21 cellular contexts compared by ENCODE assay signal in genomic region chr18:79935098-79935480, GRCh38. TPM values are rescaled to one million over a fixed set of nuclear protein-coding genes. Genes with fewer than 3 reads are reported as not detected.
DNase-seq lines count a peak whose midpoint lies in the region; ATAC-seq, FAIRE-seq and TF ChIP-seq lines count a peak whose summit lies in the region.
"Had no signal": no experiment of that assay in that cellular context is flagged by ENCODE, and none has a peak within 500 bp of the region (broad histone marks: within the 10 kb centered on the region; RNA-seq: fewer than 3 reads in every experiment).

No MANE protein-coding gene starts in this region.

- peaks cover 0 to 24% of the 10 kb centered on the region in 2 donors for H3K4me1 ChIP-seq in right atrium auricular region
- H3K4me1 ChIP-seq in mucosa of rectum (ENCODE audit: control insufficient read depth in 2 of 2, insufficient read depth in 2 of 2, low read length in 2 of 2), result peaks cover 18 to 37% of the 10 kb centered on the region in 2 donors
- no peaks in the 10 kb centered on the region for H3K4me1 ChIP-seq in MM.1S (ENCODE audit: low read length)
- H3K4me1 ChIP-seq: uterus had no signal

- H3K36me3 ChIP-seq in right atrium auricular region (peaks cover 14% of the 10 kb centered on the region), mucosa of rectum (ENCODE audit: control insufficient read depth in 2 of 2, insufficient read depth in 2 of 2, low read length in 2 of 2) (peaks cover 7 to 32% of the 10 kb centered on the region in 2 donors), MM.1S (replicated peaks; ENCODE audit: insufficient read depth, low read length) (no peaks in the 10 kb centered on the region; the same call in 1 of the 2 replicates)
- H3K36me3 ChIP-seq: adrenal gland, uterus had no signal

- ATAC-seq in Right ventricle myocardium superior (ENCODE audit: poor library complexity), result no peak
- ATAC-seq in GM21825 (IDR thresholded peaks at IDR 0.05; ENCODE audit: unreplicated experiment), result no peak

- H3K9ac ChIP-seq in mucosa of rectum (ENCODE audit: low read depth in 1 of 2, low read length in 2 of 2) (peak overlapping the region in 1 of 2 donors; percentile 49), MM.1S (ENCODE audit: low read length) (no peak overlapping the region)

- H3K27me3 Mint-ChIP-seq in dendritic cell treated with granulocyte-macrophage colony-stimulating factor and Interleukin-4, amounts not matched to agents 40 ng/mL and 50 ng/mL, for 4 days, result no peaks in the 10 kb centered on the region
- peaks cover 5% of the 10 kb centered on the region for H3K27me3 Mint-ChIP-seq in HFFc6 (ENCODE audit: insufficient read depth)

- peaks cover 75% of the 10 kb centered on the region for H3K4me1 Mint-ChIP-seq in dendritic cell treated with granulocyte-macrophage colony-stimulating factor and Interleukin-4, amounts not matched to agents 40 ng/mL and 50 ng/mL, for 4 days (ENCODE audit: low read depth)
- peaks cover 16% of the 10 kb centered on the region; the same call in 1 of the 2 replicates for H3K4me1 Mint-ChIP-seq in HFFc6 (ENCODE audit: low read depth)

- peaks cover 92% of the 10 kb centered on the region for H3K36me3 Mint-ChIP-seq in dendritic cell treated with granulocyte-macrophage colony-stimulating factor and Interleukin-4, amounts not matched to agents 40 ng/mL and 50 ng/mL, for 4 days (ENCODE audit: low read depth)
- H3K36me3 Mint-ChIP-seq in HFFc6 (ENCODE audit: low read depth), result peaks cover 83% of the 10 kb centered on the region

- H3K9me3 ChIP-seq in right atrium auricular region (peaks cover 0 to 32% of the 10 kb centered on the region in 2 donors), mucosa of rectum (ENCODE audit: control insufficient read depth in 2 of 2, low read length in 2 of 2) (peaks cover 0 to 4% of the 10 kb centered on the region in 2 donors), MM.1S (replicated peaks; ENCODE audit: insufficient read depth, low read length) (no peaks in the 10 kb centered on the region)

- H2AFZ ChIP-seq in MM.1S (ENCODE audit: low read length), result no peak overlapping the region

- intact Hi-C loops in Right ventricle myocardium superior (cut with DNase I), result no loop called here
- intact Hi-C loops in dendritic cell treated with granulocyte-macrophage colony-stimulating factor and Interleukin-4, amounts not matched to agents 40 ng/mL and 50 ng/mL, for 4 days (cut with micrococcal nuclease), result loop anchor here (2.0 to 10.0 kb wide), 2 partner anchors 16 to 50 kb away; partner anchors contain the start of genes SLC66A2 and TXNL4A

- no peaks in the 10 kb centered on the region for H3K9me2 ChIP-seq in MM.1S (replicated peaks; ENCODE audit: insufficient read depth, low read length)

- no peaks in the 10 kb centered on the region for H3F3A ChIP-seq in MM.1S (ENCODE audit: insufficient read depth, low read length)

- H3K79me2 ChIP-seq in MM.1S (ENCODE audit: low read length), result peaks cover 15% of the 10 kb centered on the region

- peak overlapping the region; percentile 49 for H3K4me3 Mint-ChIP-seq in dendritic cell treated with granulocyte-macrophage colony-stimulating factor and Interleukin-4, amounts not matched to agents 40 ng/mL and 50 ng/mL, for 4 days
- no peak overlapping the region for H3K4me3 Mint-ChIP-seq in HFFc6
- H3K4me3 Mint-ChIP-seq: activated T-helper 1 cell treated with anti-CD3 and anti-CD28 coated beads, Interleukin-12 subunit alpha, Interleukin-12 subunit beta, Interleukin-2, Interleukin-4 antibody, amounts not matched to agents 30 ng/mL and 10 ng/mL and 1 ng/mL, durations not matched to agents 14 hours and 24 hours and 36 hours; neural crest cell had no signal

- FAIRE-seq in urothelium cell line (lab: Jason Lieb, UNC), result peak; percentile 9
- FAIRE-seq: GM18507 had no signal

- peak overlapping the region; percentile 86 for H3K27ac Mint-ChIP-seq in dendritic cell treated with granulocyte-macrophage colony-stimulating factor and Interleukin-4, amounts not matched to agents 40 ng/mL and 50 ng/mL, for 4 days
- H3K27ac Mint-ChIP-seq in HFFc6, result no peak overlapping the region
- H3K27ac Mint-ChIP-seq: activated T-helper 1 cell treated with anti-CD3 and anti-CD28 coated beads, Interleukin-12 subunit alpha, Interleukin-12 subunit beta, Interleukin-2, Interleukin-4 antibody, amounts not matched to agents 30 ng/mL and 10 ng/mL and 1 ng/mL, durations not matched to agents 14 hours and 24 hours and 36 hours had no signal

- peaks cover 36% of the 10 kb centered on the region for H3K9me3 Mint-ChIP-seq in dendritic cell treated with granulocyte-macrophage colony-stimulating factor and Interleukin-4, amounts not matched to agents 40 ng/mL and 50 ng/mL, for 4 days
- peaks cover 37% of the 10 kb centered on the region for H3K9me3 Mint-ChIP-seq in HFFc6

- peak; percentile 7 for DNase-seq in Right ventricle myocardium superior
- DNase-seq in right atrium auricular region (ENCODE audit: low spot score), result no peak
- no peak for DNase-seq in urothelium cell line (ENCODE audit: low spot score)
- no peak for DNase-seq in HFFc6
- no peak for DNase-seq in MM.1S
- DNase-seq: C1 segment of cervical spinal cord, DMS 273 treated with DMSO at 0.1 percent for 48 hours, MG63, midbrain, NCI-H146, NCI-H2171, stomach, T1000 had no signal

- TF ChIP-seq CTCF in right atrium auricular region (IDR thresholded peaks at IDR 0.05) (no peak), HFFc6 (IDR thresholded peaks at IDR 0.05) (no peak), MM.1S (IDR thresholded peaks at IDR 0.05; ENCODE audit: low read length) (no peak)

- no peak overlapping the region for H3K4me2 ChIP-seq in MM.1S (ENCODE audit: low read depth, low read length)

- H3K27ac ChIP-seq in right atrium auricular region, result no peak overlapping the region
- H3K27ac ChIP-seq in mucosa of rectum (ENCODE audit: low read depth in 2 of 2, low read length in 2 of 2), result peak overlapping the region; percentile 59 to 72
- H3K27ac ChIP-seq in MM.1S (ENCODE audit: low read length), result no peak overlapping the region
- H3K27ac ChIP-seq: stomach, uterus had no signal

- no peaks in the 10 kb centered on the region for H3K27me3 ChIP-seq in right atrium auricular region
- no peaks in the 10 kb centered on the region for H3K27me3 ChIP-seq in mucosa of rectum (ENCODE audit: control insufficient read depth in 2 of 2, insufficient read depth in 2 of 2, low read length in 2 of 2)
- H3K27me3 ChIP-seq in MM.1S (replicated peaks; ENCODE audit: insufficient read depth, low read length), result no peaks in the 10 kb centered on the region
- H3K27me3 ChIP-seq: adrenal gland, MG63, stomach, uterus had no signal

- H3K4me3 ChIP-seq in right atrium auricular region (no peak overlapping the region), mucosa of rectum (ENCODE audit: low read length in 2 of 2) (no peak overlapping the region), MM.1S (ENCODE audit: low read length) (no peak overlapping the region)
- H3K4me3 ChIP-seq: adrenal gland, MG63, stomach, uterus had no signal

- H4K20me1 ChIP-seq in MM.1S (ENCODE audit: insufficient read depth, low read length), result no peaks in the 10 kb centered on the region

RNA-seq across cellular contexts. Expression of gene SLC66A2, which starts 16.4 kb away (rescaled TPM):
- total RNA-seq in Right ventricle myocardium superior, result 25.4 TPM
- total RNA-seq in right atrium auricular region, result 10 to 100 TPM; 21.4 to 22.9 TPM
- 10 to 100 TPM; 26.6 to 41.2 (median 29.9) TPM for total RNA-seq in HFFc6 (2021; fragmentation: NEBNext Ultra II Directional; extraction: Animal tissue kit (Norgen Biotek cat#: 25700))

RNA-seq across cellular contexts. Expression of gene HSBP1L1, which starts 29.4 kb away (rescaled TPM):
- 13.8 TPM for total RNA-seq in Right ventricle myocardium superior
- total RNA-seq in right atrium auricular region, result 10 to 100 TPM in 1 of 2 donors, 1 to 10 TPM in 1; 8.6 to 13.0 TPM
- total RNA-seq in HFFc6 (2021; fragmentation: NEBNext Ultra II Directional; extraction: Animal tissue kit (Norgen Biotek cat#: 25700)), result 10 to 100 TPM; 20.7 to 25.6 (median 21.6) TPM

RNA-seq across cellular contexts. Expression of gene TXNL4A, which starts 53.3 kb away (rescaled TPM):
- total RNA-seq in Right ventricle myocardium superior (78.2 TPM), right atrium auricular region (10 to 100 TPM; 20.8 to 37.5 TPM)
- 100 to 1,000 TPM; 168 to 187 (median 174) TPM for total RNA-seq in HFFc6 (2021; fragmentation: NEBNext Ultra II Directional; extraction: Animal tissue kit (Norgen Biotek cat#: 25700))

Comparison
In these comparisons a context has a peak if more than half of its experiments do, and no peak if none do; other contexts are left out.
1. H3K27ac ChIP-seq: peak in mucosa of rectum (2 of 2); none in right atrium auricular region (0 of 2) and MM.1S (single experiment).